ENCODE assay signal across 28 cellular contexts in genomic region chr5:36054646-36055045, GRCh38. TPM values are rescaled to one million over a fixed set of nuclear protein-coding genes. Genes with fewer than 3 reads are reported as not detected.
DNase-seq lines count a peak whose midpoint lies in the region; ATAC-seq lines count a peak whose summit lies in the region.
"Had no signal": no experiment of that assay in that cellular context is flagged by ENCODE, and none has a peak within 500 bp of the region (broad histone marks: within the 10 kb centered on the region; RNA-seq: fewer than 3 reads in every experiment).

No MANE protein-coding gene starts in this region.

- DNase-seq in H4 (ENCODE audit: low spot score) (peak; percentile 42), NCI-H1694 treated with DMSO at 0.1 percent for 48 hours (lab: John Stamatoyannopoulos, UW) (peak; percentile 34), fibroblast of gingiva (ENCODE audit: low read depth) (peak; percentile 35), head of caudate nucleus (no peak), Right ventricle myocardium superior (no peak)
- DNase-seq: activated CD4-positive, alpha-beta T cell treated with anti-CD3 and anti-CD28 coated beads, Interleukin-2, amount 50 U/mL, for 1 hour; activated CD8-positive, alpha-beta memory T cell treated with anti-CD3 and anti-CD28 coated beads, Interleukin-2, amount 50 U/mL, for 48 hours; activated effector memory CD4-positive, alpha-beta T cell treated with anti-CD3 and anti-CD28 coated beads, Interleukin-2, amount 50 U/mL, for 16 hours; amygdala; EL; MM.1S; NCI-H2029; NCI-H510A; stimulated activated CD4-positive, alpha-beta T cell treated with anti-CD3 and anti-CD28 coated beads, Interleukin-2, amount 100 ng/mL, for 24 hours; stimulated activated naive B cell treated with anti-CD40 and anti-IgM and Interleukin-4, amounts not matched to agents 10 μg/mL and 1 μg/mL and 100 μg/mL, for 72 hours; T-helper 17 cell; WERI-Rb-1 had no signal

- H3K9ac ChIP-seq in BLaER1, result peak overlapping the region; percentile 63
- H3K9ac ChIP-seq: neural progenitor cell had no signal

- H3K9me3 ChIP-seq in BLaER1, result peaks cover 16% of the 10 kb centered on the region; the same call in 1 of the 2 replicates
- H3K9me3 ChIP-seq: prostate gland, SJSA1, thoracic aorta had no signal

- no peaks in the 10 kb centered on the region for H3K27me3 ChIP-seq in BLaER1
- H3K27me3 ChIP-seq: cardiac muscle cell, hepatocyte, neural progenitor cell, SJSA1 had no signal

- no peaks in the 10 kb centered on the region for H4K20me1 ChIP-seq in BLaER1

- H3K4me2 ChIP-seq in BLaER1, result peak overlapping the region; percentile 89
- H3K4me2 ChIP-seq: hepatocyte, neural progenitor cell had no signal

- H3K27ac ChIP-seq in BLaER1, result peak overlapping the region; percentile 87
- H3K27ac ChIP-seq: cardiac muscle cell, hepatocyte, neural progenitor cell, prostate gland, SJSA1, thoracic aorta, WERI-Rb-1 had no signal

- H3K4me3 ChIP-seq in BLaER1, result peak overlapping the region; percentile 27
- H3K4me3 ChIP-seq: cardiac muscle cell, hepatocyte, neural progenitor cell, prostate gland, SJSA1, thoracic aorta had no signal

- H3K36me3 ChIP-seq in BLaER1, result peaks cover 45% of the 10 kb centered on the region
- H3K36me3 ChIP-seq: cardiac muscle cell, neural progenitor cell, prostate gland, SJSA1, thoracic aorta, WERI-Rb-1 had no signal

- ATAC-seq in HG02763 (IDR thresholded peaks at IDR 0.05; ENCODE audit: unreplicated experiment), result no peak
- no peak for ATAC-seq in Right ventricle myocardium superior (ENCODE audit: poor library complexity)
- ATAC-seq: HepG2; stimulated activated naive B cell treated with anti-CD40 and anti-IgM and Interleukin-4, amounts not matched to agents 10 μg/mL and 1 μg/mL and 100 μg/mL, for 72 hours; T-helper 17 cell had no signal

- intact Hi-C loops in head of caudate nucleus (cut with DNase I) (no loop called here), Right ventricle myocardium superior (cut with DNase I) (no loop called here)

- peaks cover 84% of the 10 kb centered on the region for H3K4me1 ChIP-seq in BLaER1
- H3K4me1 ChIP-seq: neural progenitor cell, prostate gland had no signal

RNA-seq across cellular contexts. Expression of gene UGT3A2, which starts 12.0 kb away (rescaled TPM):
- 0.12 and 0.33 TPM in 2 replicates for total RNA-seq in H4 (2014; rRNA removed; shearing (Covaris generic))
- not detected for total RNA-seq in Right ventricle myocardium superior
- total RNA-seq: fibroblast of villous mesenchyme, HepG2, mucosa of gallbladder, SJSA1, T-helper 17 cell, thoracic aorta had no signal

Comparison
In these comparisons a context has a peak if more than half of its experiments do, and no peak if none do; other contexts are left out.
1. DNase-seq: peak in H4 (single experiment), NCI-H1694 treated with DMSO at 0.1 percent for 48 hours (single experiment) and fibroblast of gingiva (single experiment); none in head of caudate nucleus (0 of 42) and Right ventricle myocardium superior (single experiment).